In genomic region chr11:96052921-96053631, GRCh38 we compare ENCODE assay signal across 10 cellular contexts.
DNase-seq lines count a peak whose midpoint lies in the region; ATAC-seq and TF ChIP-seq lines count a peak whose summit lies in the region.
"Had no signal": no experiment of that assay in that cellular context is flagged by ENCODE, and none has a peak within 500 bp of the region (broad histone marks: within the 10 kb centered on the region; RNA-seq: fewer than 3 reads in every experiment).

No MANE protein-coding gene starts in this region.

- peak overlapping the region; percentile 42 for H3K18ac ChIP-seq in IMR-90 (ENCODE audit: low read depth, low read length)

- peak overlapping the region; percentile 90 for H2BK120ac ChIP-seq in IMR-90 (ENCODE audit: low read depth, low read length)

- H4K20me1 ChIP-seq in IMR-90 (ENCODE audit: insufficient read depth, low read length): no peaks in the 10 kb centered on the region

- H3K4me3 ChIP-seq in IMR-90 (ENCODE audit: insufficient read depth, low read depth, low read length): no peak overlapping the region
- H3K4me3 ChIP-seq: heart right ventricle had no signal

- POLR2A ChIA-PET in IMR-90 (lab: Charles Lee; ENCODE audit: unreplicated experiment): interaction anchor here (0.6 kb wide), 1 partner anchor 52 kb away, joined by 5 read pairs; no protein-coding TSS in a partner anchor

- H3K23ac ChIP-seq in IMR-90 (ENCODE audit: low read depth, low read length): peak overlapping the region; percentile 54

- no peak overlapping the region; the same call in 1 of the 2 replicates for H4K5ac ChIP-seq in IMR-90 (ENCODE audit: low read depth, low read length)

- peak overlapping the region; percentile 62 for H2BK5ac ChIP-seq in IMR-90 (ENCODE audit: low read depth, low read length, poor library complexity, severe bottlenecking)

- peak overlapping the region; percentile 92 for H3K4ac ChIP-seq in IMR-90 (ENCODE audit: low read depth, low read length)

- peak overlapping the region; percentile 58; the same call in 1 of the 2 replicates for H3K4me2 ChIP-seq in IMR-90 (ENCODE audit: low read depth, low read length)

- H3K14ac ChIP-seq in IMR-90 (replicated peaks; ENCODE audit: low read depth, low read length): peak overlapping the region; percentile 74

- no peak for TF ChIP-seq RAD21 in IMR-90 (IDR thresholded peaks at IDR 0.05; ENCODE audit: low read length)

- peaks cover 4% of the 10 kb centered on the region for H3K9me3 Mint-ChIP-seq in activated T-cell treated with anti-CD3 and anti-CD28 coated beads, Interleukin-2, amount 50 U/mL, for 24 hours
- H3K9me3 Mint-ChIP-seq in brain: no peaks in the 10 kb centered on the region
- no peaks in the 10 kb centered on the region for H3K9me3 Mint-ChIP-seq in stimulated activated effector memory CD8-positive, alpha-beta T cell treated with anti-CD3 and anti-CD28 coated beads, Interleukin-12 subunit alpha, Interleukin-12 subunit beta, amount 100 ng/mL, for 72 hours

- H3K27ac ChIP-seq in IMR-90 (ENCODE audit: insufficient read depth, low read length): peak overlapping the region; percentile 82

- H2AK5ac ChIP-seq in IMR-90 (ENCODE audit: low read depth, low read length): peak overlapping the region; percentile 97

- peak overlapping the region; percentile 88 for H2BK20ac ChIP-seq in IMR-90 (ENCODE audit: low read depth, low read length)

- peak overlapping the region; percentile 66; the same call in 1 of the 2 replicates for H3K56ac ChIP-seq in IMR-90 (ENCODE audit: extremely low read depth, insufficient read depth, low read length)

- no peak overlapping the region for H2AK9ac ChIP-seq in IMR-90 (replicated peaks; ENCODE audit: low read depth, low read length, poor library complexity)

- no peak for TF ChIP-seq POLR2A in IMR-90 (IDR thresholded peaks at IDR 0.05; ENCODE audit: low read depth, low read length)

- peaks cover 13 to 63% of the 10 kb centered on the region in 2 experiments; a peak in 3 of 4 replicates for H3K79me1 ChIP-seq in IMR-90 (ENCODE audit: low read depth in 1 of 2, low read length in 2 of 2)

- H3K36me3 Mint-ChIP-seq in activated T-cell treated with anti-CD3 and anti-CD28 coated beads, Interleukin-2, amount 50 U/mL, for 24 hours (ENCODE audit: low read depth): peaks cover 72% of the 10 kb centered on the region
- H3K36me3 Mint-ChIP-seq in brain: no peaks in the 10 kb centered on the region
- peaks cover 12% of the 10 kb centered on the region for H3K36me3 Mint-ChIP-seq in stimulated activated effector memory CD8-positive, alpha-beta T cell treated with anti-CD3 and anti-CD28 coated beads, Interleukin-12 subunit alpha, Interleukin-12 subunit beta, amount 100 ng/mL, for 72 hours

- H4K8ac ChIP-seq in IMR-90 (ENCODE audit: low read depth in 2 of 2, low read length in 2 of 2): peak overlapping the region; percentile 30 to 82

- peaks cover 33% of the 10 kb centered on the region for H3K4me1 ChIP-seq in IMR-90 (ENCODE audit: control insufficient read depth, insufficient read depth, low read length)

- H3K9ac ChIP-seq in IMR-90 (ENCODE audit: low read depth, low read length): no peak overlapping the region

- H3K4me3 Mint-ChIP-seq in activated T-cell treated with anti-CD3 and anti-CD28 coated beads, Interleukin-2, amount 50 U/mL, for 24 hours: no peak overlapping the region
- H3K4me3 Mint-ChIP-seq in brain: peak overlapping the region in 1 of 5 experiments; percentile 0
- no peak overlapping the region for H3K4me3 Mint-ChIP-seq in stimulated activated effector memory CD8-positive, alpha-beta T cell treated with anti-CD3 and anti-CD28 coated beads, Interleukin-12 subunit alpha, Interleukin-12 subunit beta, amount 100 ng/mL, for 72 hours

- no peaks in the 10 kb centered on the region for H3K9me3 ChIP-seq in IMR-90 (ENCODE audit: control insufficient read depth, insufficient read depth, low read length)
- H3K9me3 ChIP-seq: heart right ventricle had no signal

- peak overlapping the region; percentile 64 for H2AFZ ChIP-seq in IMR-90 (replicated peaks; ENCODE audit: low read length, poor library complexity)

- no TSS peak for BruUV-seq in IMR-90 (replicated peaks; lab: Mats Ljungman, UMichigan)

- no peaks in the 10 kb centered on the region for H3K36me3 ChIP-seq in IMR-90 (ENCODE audit: control insufficient read depth, insufficient read depth, low read length)
- H3K36me3 ChIP-seq: heart right ventricle had no signal

- in situ Hi-C loops in IMR-90 (cut with MboI; ENCODE audit: low sequenced_read_pairs): loop anchor here (5.0 kb wide), 1 partner anchor 289 kb away; the partner anchor contains the start of gene MAML2

- H4K91ac ChIP-seq in IMR-90 (ENCODE audit: insufficient read depth, low read depth, low read length): peak overlapping the region; percentile 90

- DNase-seq in activated T-cell treated with anti-CD3 and anti-CD28 coated beads, Interleukin-2, amount 50 U/mL, for 24 hours: no peak
- DNase-seq in activated T-cell treated with anti-CD3 and anti-CD28 coated beads for 4 hours (no peak), IMR-90 (peak; percentile 62), head of caudate nucleus (no peak), A172 (ENCODE audit: low spot score) (no peak)
- DNase-seq in stimulated activated effector memory CD8-positive, alpha-beta T cell treated with anti-CD3 and anti-CD28 coated beads, Interleukin-12 subunit alpha, Interleukin-12 subunit beta, amount 100 ng/mL, for 72 hours (ENCODE audit: low spot score in 2 of 2): no peak

- H2BK15ac ChIP-seq in IMR-90 (ENCODE audit: low read depth, low read length): peak overlapping the region; percentile 93

- intact Hi-C loops in IMR-90 (cut with micrococcal nuclease) (loop anchor here (5.0 to 10.0 kb wide), 3 partner anchors 131 to 216 kb away; partner anchors contain the start of gene MTMR2), head of caudate nucleus (cut with DNase I) (loop anchor here (5.0 kb wide), 1 partner anchor 289 kb away; the partner anchor contains the start of gene MAML2)

- ATAC-seq in IMR-90 (ENCODE audit: low read depth) (peak; percentile 50), esophagus mucosa (no peak)
- no peak for ATAC-seq in stimulated activated effector memory CD8-positive, alpha-beta T cell treated with anti-CD3 and anti-CD28 coated beads, Interleukin-12 subunit alpha, Interleukin-12 subunit beta, amount 100 ng/mL, for 72 hours
- ATAC-seq: Right ventricle myocardium inferior had no signal

- CTCF ChIA-PET in IMR-90 (lab: Yijun Ruan, JAX): interaction anchor here (0.5 to 3.6 kb wide), 3 partner anchors 53 to 290 kb away, joined by 3 to 27 read pairs (median 3); partner anchors contain the start of gene MAML2

- no peaks in the 10 kb centered on the region for H3K27me3 ChIP-seq in IMR-90 (ENCODE audit: control insufficient read depth, insufficient read depth, low read length)
- H3K27me3 ChIP-seq: heart right ventricle had no signal

- peak overlapping the region; percentile 90 for H3K27ac Mint-ChIP-seq in activated T-cell treated with anti-CD3 and anti-CD28 coated beads, Interleukin-2, amount 50 U/mL, for 24 hours
- H3K27ac Mint-ChIP-seq in brain: peak overlapping the region in 4 of 5 experiments; percentile 5 to 95 (median 26)
- H3K27ac Mint-ChIP-seq in stimulated activated effector memory CD8-positive, alpha-beta T cell treated with anti-CD3 and anti-CD28 coated beads, Interleukin-12 subunit alpha, Interleukin-12 subunit beta, amount 100 ng/mL, for 72 hours: peak overlapping the region; percentile 24

- peaks cover 16% of the 10 kb centered on the region for H3K9me1 ChIP-seq in IMR-90 (ENCODE audit: insufficient read depth, low read length)

- WGBS in IMR-90 (ENCODE audit: extremely low coverage in 2 of 2, insufficient read length in 1 of 2), 2 experiments: no CpG with 5 or more reads among the region's 2 CpGs

- dilution Hi-C loops in IMR-90 (cut with HindIII; ENCODE audit: low sequenced_read_pairs, unreplicated experiment): no loop called here

- H3K27me3 Mint-ChIP-seq in activated T-cell treated with anti-CD3 and anti-CD28 coated beads, Interleukin-2, amount 50 U/mL, for 24 hours: no peaks in the 10 kb centered on the region
- H3K27me3 Mint-ChIP-seq in brain: peaks cover 4% of the 10 kb centered on the region

- TF ChIP-seq CTCF in IMR-90 (conservative IDR thresholded peaks at IDR 0.05; ENCODE audit: low read depth, low read length): no peak
- no peak for TF ChIP-seq CTCF in brain (conservative IDR thresholded peaks at IDR 0.05)

- H3K4me1 Mint-ChIP-seq in activated T-cell treated with anti-CD3 and anti-CD28 coated beads, Interleukin-2, amount 50 U/mL, for 24 hours (ENCODE audit: low read depth): peaks cover 87% of the 10 kb centered on the region
- H3K4me1 Mint-ChIP-seq in brain: peaks cover 56% of the 10 kb centered on the region
- H3K4me1 Mint-ChIP-seq in stimulated activated effector memory CD8-positive, alpha-beta T cell treated with anti-CD3 and anti-CD28 coated beads, Interleukin-12 subunit alpha, Interleukin-12 subunit beta, amount 100 ng/mL, for 72 hours: peaks cover 46% of the 10 kb centered on the region

TF ChIP-seq in IMR-90, 13 proteins besides CTCF, POLR2A, EP300 and RAD21 (continues in another document):
- TF ChIP-seq ELK1 (IDR thresholded peaks at IDR 0.05; ENCODE audit: borderline replicate concordance, low read depth, low read length): no peak
- no peak for TF ChIP-seq RFX5 (IDR thresholded peaks at IDR 0.05; ENCODE audit: low read depth, low read length)
- no peak for TF ChIP-seq MXI1 (IDR thresholded peaks at IDR 0.05; ENCODE audit: borderline replicate concordance, low read depth, low read length)
- no peak for TF ChIP-seq BHLHE40 (IDR thresholded peaks at IDR 0.05; ENCODE audit: low read depth, low read length)
- TF ChIP-seq USF2 (IDR thresholded peaks at IDR 0.05; ENCODE audit: low read depth, low read length): no peak
- no peak for TF ChIP-seq RCOR1 (IDR thresholded peaks at IDR 0.05; ENCODE audit: insufficient replicate concordance, low read length)
- no peak for TF ChIP-seq SMC3 (IDR thresholded peaks at IDR 0.05; ENCODE audit: low read depth, low read length)
- no peak for TF ChIP-seq MAFK (IDR thresholded peaks at IDR 0.05; ENCODE audit: low read depth, low read length)

Comparison
In these comparisons a context has a peak if more than half of its experiments do, and no peak if none do; other contexts are left out.
1. H3K27ac Mint-ChIP-seq: peak in every context shown above with its lines; median percentile 90 in activated T-cell treated with anti-CD3 and anti-CD28 coated beads, Interleukin-2, amount 50 U/mL, for 24 hours; 26 in brain; 24 in stimulated activated effector memory CD8-positive, alpha-beta T cell treated with anti-CD3 and anti-CD28 coated beads, Interleukin-12 subunit alpha, Interleukin-12 subunit beta, amount 100 ng/mL, for 72 hours.